In genomic region chr17:77709594-77709993, GRCh38 we compare ENCODE assay signal across 22 cellular contexts.
"Had no signal": no experiment of that assay in that cellular context is flagged by ENCODE, and none has a peak within 500 bp of the region (broad histone marks: within the 10 kb centered on the region; RNA-seq: fewer than 3 reads in every experiment).

No MANE protein-coding gene starts in this region.

- H3K4me3 Mint-ChIP-seq: activated naive CD8-positive, alpha-beta T cell; activated T-helper 1 cell treated with anti-CD3 and anti-CD28 coated beads, Interleukin-12 subunit alpha, Interleukin-12 subunit beta, Interleukin-2, Interleukin-4 antibody, amounts not matched to agents 30 ng/mL and 10 ng/mL and 1 ng/mL, durations not matched to agents 14 hours and 24 hours and 36 hours; effector memory CD8-positive, alpha-beta T cell; naive thymus-derived CD4-positive, alpha-beta T cell; neural crest cell; T-helper 17 cell had no signal

- H3K27ac Mint-ChIP-seq: activated naive CD8-positive, alpha-beta T cell; activated T-helper 1 cell treated with anti-CD3 and anti-CD28 coated beads, Interleukin-12 subunit alpha, Interleukin-12 subunit beta, Interleukin-2, Interleukin-4 antibody, amounts not matched to agents 30 ng/mL and 10 ng/mL and 1 ng/mL, durations not matched to agents 14 hours and 24 hours and 36 hours; effector memory CD8-positive, alpha-beta T cell; progenitor cell of endocrine pancreas; T-helper 17 cell had no signal

- H3K4me3 ChIP-seq: adrenal gland, ascending aorta, lung, thoracic aorta, upper lobe of right lung had no signal

- H3K36me3 Mint-ChIP-seq: activated naive CD8-positive, alpha-beta T cell had no signal

- DNase-seq: activated CD4-positive, alpha-beta T cell treated with anti-CD3 and anti-CD28 coated beads for 4 hours; activated CD4-positive, alpha-beta T cell treated with anti-CD3 and anti-CD28 coated beads, Interleukin-2, amount 50 U/mL, for 48 hours; activated CD4-positive, CD25-positive, alpha-beta regulatory T cell; activated naive CD4-positive, alpha-beta T cell; brain microvascular endothelial cell; caudate nucleus; effector memory CD8-positive, alpha-beta T cell; kidney; naive thymus-derived CD4-positive, alpha-beta T cell; stimulated activated CD4-positive, alpha-beta T cell treated with anti-CD3 and anti-CD28 coated beads, Interleukin-2, amount 100 ng/mL, for 48 hours; stimulated activated naive CD4-positive, alpha-beta T cell; SW 1271; T-helper 17 cell; upper lobe of right lung had no signal

- ATAC-seq: effector memory CD8-positive, alpha-beta T cell; naive thymus-derived CD4-positive, alpha-beta T cell; T-helper 17 cell; upper lobe of right lung had no signal

- H3K4me1 Mint-ChIP-seq: naive thymus-derived CD4-positive, alpha-beta T cell; neural crest cell; T-helper 17 cell had no signal

- H3K27ac ChIP-seq: adrenal gland, ascending aorta, brain microvascular endothelial cell, thoracic aorta, upper lobe of right lung had no signal

- H3K27me3 Mint-ChIP-seq: activated naive CD8-positive, alpha-beta T cell; T-helper 17 cell had no signal
